In genomic region chr22:28741758-28742561, GRCh38 we compare ENCODE assay signal across 8 cellular contexts. TPM values are rescaled to one million over a fixed set of nuclear protein-coding genes. Genes with fewer than 3 reads are reported as not detected.
A peak's percentile ranks its signal among the peaks of the same experiment; 100 is the strongest.
DNase-seq lines count a peak whose midpoint lies in the region; ATAC-seq and TF ChIP-seq lines count a peak whose summit lies in the region.

Gene CHEK2, minus strand, starts transcription at chr22:28741820. Its CDS starts 7,099 bp downstream, at chr22:28734721.
Gene HSCB, plus strand, starts transcription at chr22:28742039. Its CDS starts 57 bp downstream, at chr22:28742096.

- no peaks in the 10 kb centered on the region for H3K9me3 ChIP-seq in OCI-LY7 (ENCODE audit: low read length)

- peaks cover 21% of the 10 kb centered on the region for H3K4me1 ChIP-seq in OCI-LY7 (ENCODE audit: insufficient read depth, low read length, poor library complexity, severe bottlenecking)

- no peaks in the 10 kb centered on the region for H3K9me2 ChIP-seq in OCI-LY7 (ENCODE audit: insufficient read depth, low read length)

- BruUV-seq in OCI-LY7 (replicated peaks; lab: Mats Ljungman, UMichigan): no TSS peak

- CTCF ChIA-PET in OCI-LY7 (lab: Charles Lee; ENCODE audit: unreplicated experiment): no interaction called here

- peaks cover 49% of the 10 kb centered on the region for H3K36me3 ChIP-seq in OCI-LY7 (ENCODE audit: insufficient read depth, low read length)

- peaks cover 54% of the 10 kb centered on the region for H3K79me2 ChIP-seq in OCI-LY7 (ENCODE audit: insufficient read depth, low read depth, low read length)

- DNase-seq in DMS 273 (lab: John Stamatoyannopoulos, UW; ENCODE audit: unreplicated experiment): peak; percentile 98
- DNase-seq in HuH-7.5 (ENCODE audit: low spot score): peak; percentile 84
- peak; percentile 99 for DNase-seq in OCI-LY7 (ENCODE audit: low spot score)
- peak; percentile 95 for DNase-seq in activated T-cell treated with anti-CD3 and anti-CD28 coated beads for 4 hours
- DNase-seq in epidermal melanocyte (ENCODE audit: insufficient read length, low spot score): peak; percentile 93
- DNase-seq in middle frontal gyrus (ENCODE audit: extremely low spot score, low spot score): peak; percentile 96
- DNase-seq in stimulated activated CD8-positive, alpha-beta memory T cell treated with anti-CD3 and anti-CD28 coated beads, Interleukin-2, amount 100 ng/mL, for 48 hours (ENCODE audit: low read depth in 2 of 2): peak; percentile 91 to 95

- peak; percentile 65 for TF ChIP-seq CTCF in OCI-LY7 (conservative IDR thresholded peaks at IDR 0.05; ENCODE audit: low read length)

- intact Hi-C loops in OCI-LY7 (cut with micrococcal nuclease; ENCODE audit: unreplicated experiment): loop anchor here (1.0 to 10.0 kb wide), 3 partner anchors 30 to 523 kb away; partner anchors contain the start of genes CCDC117, EWSR1 and RHBDD3

- H3K4me3 ChIP-seq in OCI-LY7 (ENCODE audit: low read depth, low read length, poor library complexity, severe bottlenecking): peak within 1 kb of the TSS; percentile 78

- ATAC-seq in GM21526 (IDR thresholded peaks at IDR 0.05; ENCODE audit: low FRiP score, unreplicated experiment): peak; percentile 81

- peak within 1 kb of the TSS; percentile 86 for H3K4me2 ChIP-seq in OCI-LY7 (ENCODE audit: low read length)

- no peaks in the 10 kb centered on the region; the same call in 1 of the 2 replicates for H4K20me1 ChIP-seq in OCI-LY7 (ENCODE audit: insufficient read depth, low read length)

- H2AFZ ChIP-seq in OCI-LY7 (ENCODE audit: low read length): peak within 1 kb of the TSS; percentile 94

- POLR2A ChIA-PET in OCI-LY7 (lab: Charles Lee): interaction anchor here (0.9 to 1.1 kb wide), 3 partner anchors 19 to 20 kb away, joined by 3 to 9 read pairs (median 3); no protein-coding TSS in a partner anchor

- peak within 1 kb of the TSS; percentile 83 for H3K27ac ChIP-seq in OCI-LY7 (ENCODE audit: low read depth, low read length, poor library complexity, severe bottlenecking)

RNA-seq across cellular contexts. Expression of gene CHEK2, which starts in this region (rescaled TPM):
- 49.3 and 53.3 TPM in 2 replicates for total RNA-seq in OCI-LY7 (2014; rRNA removed; shearing (Covaris generic))
- total RNA-seq in OCI-LY7 (2022): 77.4 and 82.7 TPM in 2 replicates

RNA-seq across cellular contexts. Expression of gene HSCB, which starts in this region (rescaled TPM):
- total RNA-seq in OCI-LY7 (2014; rRNA removed; shearing (Covaris generic)): 16.6 and 23.4 TPM in 2 replicates
- total RNA-seq in OCI-LY7 (2022): 17.2 and 17.6 TPM in 2 replicates

Comparison
In these comparisons a context has a peak if more than half of its experiments do, and no peak if none do; other contexts are left out.
1. Peak in every context shown above with its lines: DNase-seq, ATAC-seq, H3K4me3 ChIP-seq and H3K27ac ChIP-seq.